ENCODE assay signal across 12 cellular contexts in genomic region chr11:56990702-56991101, GRCh38. TPM values are rescaled to one million over a fixed set of nuclear protein-coding genes. Genes with fewer than 3 reads are reported as not detected.
"Had no signal": no experiment of that assay in that cellular context is flagged by ENCODE, and none has a peak within 500 bp of the region (broad histone marks: within the 10 kb centered on the region; RNA-seq: fewer than 3 reads in every experiment).

No MANE protein-coding gene starts in this region.

- H3K36me3 ChIP-seq: HAP-1 had no signal

- H3K4me3 ChIP-seq: GM23248, GM23338, HAP-1 had no signal

- FAIRE-seq: H1, H54 had no signal

- H3K27ac ChIP-seq: GM23248 had no signal

- H3K4me1 ChIP-seq: HAP-1 had no signal

- H3K9me3 ChIP-seq: HAP-1 had no signal

- H3K9ac ChIP-seq: GM23248 had no signal

- H2AFZ ChIP-seq: GM23248, GM23338 had no signal

- DNase-seq: GM23248, GOT3, H7, H9, HCEC 1CT, HFFc6 had no signal

- ATAC-seq: GM23338, HCT116 had no signal

- H3K4me2 ChIP-seq: GM23338 had no signal

RNA-seq across cellular contexts. Expression of gene OR5AK2, which starts 2.0 kb away (rescaled TPM):
- total RNA-seq: GM23248, GM23338, H1, H4, H7, H9, HFFc6 had no signal
- polyA plus RNA-seq: GM23248, GM23338, H1 had no signal
